10 cellular contexts compared by ENCODE assay signal in the genomic region with DNA sequence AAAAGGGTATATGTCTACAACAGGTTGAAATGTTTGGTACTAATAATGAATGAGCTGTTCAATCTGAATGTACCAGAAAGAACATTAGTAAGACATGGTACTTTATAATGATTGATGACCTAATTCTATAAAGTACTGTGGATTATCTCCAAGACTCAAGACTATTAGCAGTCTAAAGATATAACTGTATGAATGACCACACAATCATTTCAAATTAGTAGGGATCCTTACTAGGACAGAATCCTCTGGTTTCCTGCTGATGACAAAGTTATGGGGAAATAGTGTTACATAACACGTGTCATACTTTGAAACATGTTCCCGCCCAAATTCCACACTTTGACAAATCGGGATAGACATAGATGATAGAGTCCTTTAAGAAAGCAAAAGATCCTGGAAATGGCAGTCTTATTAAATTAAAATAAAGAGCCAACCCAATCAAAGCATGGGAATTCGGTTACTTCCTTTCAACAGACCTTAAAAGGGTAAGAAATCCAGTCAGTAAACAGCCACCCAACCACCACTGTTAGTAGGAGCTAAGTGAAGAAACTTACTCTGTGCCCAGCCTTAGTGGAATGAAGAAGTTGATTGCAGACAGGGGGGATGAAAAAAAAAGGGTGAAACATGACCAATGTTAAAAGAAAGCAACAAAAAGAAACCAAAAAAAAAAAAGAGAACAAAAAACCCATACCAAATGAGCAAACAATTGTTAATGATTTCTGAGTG. TPM values are rescaled to one million over a fixed set of nuclear protein-coding genes. Genes with fewer than 3 reads are reported as not detected.
DNase-seq lines count a peak whose midpoint lies in the region; ATAC-seq and TF ChIP-seq lines count a peak whose summit lies in the region.
"Had no signal": no experiment of that assay in that cellular context is flagged by ENCODE, and none has a peak within 500 bp of the region (broad histone marks: within the 10 kb centered on the region; RNA-seq: fewer than 3 reads in every experiment).

No MANE protein-coding gene starts in this region.

- H3F3A ChIP-seq in PC-9 (ENCODE audit: insufficient read depth, low read depth) = peaks cover 35% of the 10 kb centered on the region

- H3K36me3 ChIP-seq in PC-9 (ENCODE audit: low read depth) = peaks cover 34% of the 10 kb centered on the region
- H3K36me3 ChIP-seq in colonic mucosa = peaks cover 4% of the 10 kb centered on the region

- peak overlapping the region; percentile 23 to 100 for H3K4me3 Mint-ChIP-seq in effector memory CD8-positive, alpha-beta T cell

- TF ChIP-seq CTCF in PC-9 (conservative IDR thresholded peaks at IDR 0.05) (no peak), colonic mucosa (IDR thresholded peaks at IDR 0.05) (no peak)

- peaks cover 24 to 29% of the 10 kb centered on the region in 2 donors for H3K4me1 Mint-ChIP-seq in effector memory CD8-positive, alpha-beta T cell (ENCODE audit: low read depth in 2 of 2)

- CTCF ChIA-PET in PC-9 (lab: Charles Lee) = interaction anchor here (0.7 kb wide), 1 partner anchor 47 kb away, joined by 3 read pairs; no protein-coding TSS in a partner anchor

- POLR2A ChIA-PET in PC-9 (lab: Charles Lee; ENCODE audit: unreplicated experiment) = no interaction called here

- no peak overlapping the region for H2AFZ ChIP-seq in PC-9

- H3K4me3 ChIP-seq in PC-9 (no peak overlapping the region), skeletal muscle cell (ENCODE audit: low read depth, low read length) (no peak overlapping the region), colonic mucosa (no peak overlapping the region)

- H3K4me1 ChIP-seq in PC-9 (replicated peaks; ENCODE audit: insufficient read depth) (peaks cover 22% of the 10 kb centered on the region), colonic mucosa (peaks cover 9% of the 10 kb centered on the region)

- no TSS peak for BruUV-seq in PC-9 (replicated peaks; lab: Mats Ljungman, UMichigan)

- H3K27ac ChIP-seq in PC-9 (peak overlapping the region; percentile 85), colonic mucosa (no peak overlapping the region)
- H3K27ac ChIP-seq: 22Rv1 had no signal

- no peak overlapping the region for H3K9ac ChIP-seq in colonic mucosa (ENCODE audit: low read depth in 2 of 2, low read length in 2 of 2)

- no peak for ATAC-seq in effector memory CD8-positive, alpha-beta T cell (replicated peaks)
- ATAC-seq in GM19023 (IDR thresholded peaks at IDR 0.05; ENCODE audit: unreplicated experiment) (no peak), Right ventricle myocardium superior (ENCODE audit: poor library complexity) (no peak)

- H3K4me2 ChIP-seq in PC-9 = peak overlapping the region; percentile 92

- no peaks in the 10 kb centered on the region for H3K27me3 Mint-ChIP-seq in effector memory CD8-positive, alpha-beta T cell

- H3K36me3 Mint-ChIP-seq in effector memory CD8-positive, alpha-beta T cell (ENCODE audit: insufficient read depth) = peaks cover 51% of the 10 kb centered on the region

- peaks cover 58% of the 10 kb centered on the region for H3K79me2 ChIP-seq in PC-9 (ENCODE audit: low read depth)

- no peaks in the 10 kb centered on the region for H3K9me3 ChIP-seq in PC-9 (ENCODE audit: insufficient read depth, low read depth)
- H3K9me3 ChIP-seq in colonic mucosa = no peaks in the 10 kb centered on the region

- H3K27ac Mint-ChIP-seq in effector memory CD8-positive, alpha-beta T cell = peak overlapping the region; percentile 32 to 46

- no peaks in the 10 kb centered on the region for H3K9me3 Mint-ChIP-seq in effector memory CD8-positive, alpha-beta T cell

- intact Hi-C loops in PC-9 (cut with micrococcal nuclease; ENCODE audit: unreplicated experiment) = no loop called here
- intact Hi-C loops in colonic mucosa (cut with DNase I) = no loop called here
- intact Hi-C loops in Right ventricle myocardium superior (cut with DNase I) = no loop called here

- DNase-seq in NCI-H82 (lab: John Stamatoyannopoulos, UW) (peak; percentile 52), NCI-H82 treated with DMSO at 0.1 percent for 48 hours (lab: John Stamatoyannopoulos, UW; ENCODE audit: unreplicated experiment) (no peak), PC-9 (no peak), skeletal muscle cell (ENCODE audit: low read depth) (peak; percentile 2), colonic mucosa (no peak), Right ventricle myocardium superior (no peak)
- DNase-seq in effector memory CD8-positive, alpha-beta T cell = no peak
- DNase-seq: NCI-H1417 treated with DMSO at 0.1 percent for 48 hours had no signal

- no peaks in the 10 kb centered on the region for H3K27me3 ChIP-seq in PC-9 (ENCODE audit: insufficient read depth, low read depth)
- H3K27me3 ChIP-seq in colonic mucosa = no peaks in the 10 kb centered on the region

- no peaks in the 10 kb centered on the region for H3K9me2 ChIP-seq in PC-9 (ENCODE audit: insufficient read depth)

- H4K20me1 ChIP-seq in PC-9 (ENCODE audit: insufficient read depth) = 0 out of 2 replicates have a peak, but pooled peaks cover 3% of the 10 kb centered on the region

RNA-seq across cellular contexts. Expression of gene VPS29, which starts 2.8 kb away (rescaled TPM):
- 78.3 and 114 TPM in 2 replicates for total RNA-seq in PC-9 (2021)
- 100 to 1,000 TPM; 120 to 130 TPM for total RNA-seq in colonic mucosa
- 108 TPM for total RNA-seq in Right ventricle myocardium superior

RNA-seq across cellular contexts. Expression of gene RAD9B, which starts 3.0 kb away (rescaled TPM):
- total RNA-seq in PC-9 (2021) (1.6 and 2.3 TPM in 2 replicates), colonic mucosa (under 1 TPM; 0.19 to 0.69 TPM), Right ventricle myocardium superior (0.67 TPM)

RNA-seq across cellular contexts. Expression of gene FAM216A, which starts 30.5 kb away (rescaled TPM):
- total RNA-seq in PC-9 (2021) (7.7 and 8.0 TPM in 2 replicates), colonic mucosa (1 to 10 TPM; 1.6 TPM), Right ventricle myocardium superior (3.3 TPM)

RNA-seq across cellular contexts. Expression of gene GPN3, which starts 31.1 kb away (rescaled TPM):
- total RNA-seq in PC-9 (2021) = 28.5 and 35.1 TPM in 2 replicates
- total RNA-seq in colonic mucosa = 10 to 100 TPM; 10.9 to 21.8 TPM
- 28.1 TPM for total RNA-seq in Right ventricle myocardium superior

RNA-seq across cellular contexts. Expression of gene ARPC3, which starts 49.0 kb away (rescaled TPM):
- total RNA-seq in PC-9 (2021) = 167 and 229 TPM in 2 replicates
- total RNA-seq in colonic mucosa = 100 to 1,000 TPM; 252 to 321 TPM
- total RNA-seq in Right ventricle myocardium superior = 90.1 TPM

Comparison
In these comparisons a context has a peak if more than half of its experiments do, and no peak if none do; other contexts are left out.
1. DNase-seq: peak in NCI-H82 (single experiment) and skeletal muscle cell (single experiment); none in NCI-H82 treated with DMSO at 0.1 percent for 48 hours (single experiment), PC-9 (0 of 2), effector memory CD8-positive, alpha-beta T cell (0 of 3), colonic mucosa (single experiment) and Right ventricle myocardium superior (single experiment).